8 cellular contexts compared by ENCODE assay signal in the genomic region with DNA sequence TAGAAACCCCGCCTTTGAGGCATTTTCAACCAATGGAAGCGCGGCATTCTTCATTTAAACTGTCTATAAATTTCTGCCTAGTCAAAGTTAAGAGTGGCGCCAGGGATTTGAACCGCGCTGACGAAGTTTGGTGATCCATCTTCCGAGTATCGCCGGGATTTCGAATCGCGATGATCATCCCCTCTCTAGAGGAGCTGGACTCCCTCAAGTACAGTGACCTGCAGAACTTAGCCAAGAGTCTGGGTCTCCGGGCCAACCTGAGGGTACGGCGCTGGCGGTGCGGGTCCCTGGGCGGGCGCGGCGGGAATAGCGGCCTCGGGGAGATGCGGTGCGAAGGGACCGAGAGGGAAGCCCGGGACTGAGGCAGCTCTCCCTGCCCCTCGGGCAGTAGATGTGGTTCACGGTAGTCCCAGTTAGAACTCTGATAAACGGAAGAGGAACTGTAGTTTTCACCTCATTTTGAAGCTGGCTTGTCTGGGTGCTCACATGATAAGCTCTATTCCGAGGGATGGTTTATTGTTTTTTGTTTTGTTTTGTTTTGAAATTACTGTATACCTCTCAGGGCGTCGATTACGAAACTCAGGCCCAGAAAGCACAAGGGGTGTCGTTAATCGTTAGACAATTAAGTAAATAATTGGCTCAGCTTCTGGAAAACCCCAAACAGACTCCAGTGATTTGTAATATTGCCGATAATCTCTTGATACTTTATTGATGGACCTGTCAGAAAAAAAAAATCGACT. TPM values are rescaled to one million over a fixed set of nuclear protein-coding genes. Genes with fewer than 3 reads are reported as not detected.
DNase-seq lines count a peak whose midpoint lies in the region; ATAC-seq, FAIRE-seq and TF ChIP-seq lines count a peak whose summit lies in the region.

A gene with protein sequence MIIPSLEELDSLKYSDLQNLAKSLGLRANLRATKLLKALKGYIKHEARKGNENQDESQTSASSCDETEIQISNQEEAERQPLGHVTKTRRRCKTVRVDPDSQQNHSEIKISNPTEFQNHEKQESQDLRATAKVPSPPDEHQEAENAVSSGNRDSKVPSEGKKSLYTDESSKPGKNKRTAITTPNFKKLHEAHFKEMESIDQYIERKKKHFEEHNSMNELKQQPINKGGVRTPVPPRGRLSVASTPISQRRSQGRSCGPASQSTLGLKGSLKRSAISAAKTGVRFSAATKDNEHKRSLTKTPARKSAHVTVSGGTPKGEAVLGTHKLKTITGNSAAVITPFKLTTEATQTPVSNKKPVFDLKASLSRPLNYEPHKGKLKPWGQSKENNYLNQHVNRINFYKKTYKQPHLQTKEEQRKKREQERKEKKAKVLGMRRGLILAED (plus strand): TSS at position 94 of the 740 bp plus-strand sequence. CDS start 77 bp downstream, at position 171.

- H3K4me1 ChIP-seq in A549 (peaks cover 19% of the 10 kb centered on the region), right lobe of liver (peaks cover 0 to 5% (median 0%) of the 10 kb centered on the region in 4 donors), thymus (ENCODE audit: control insufficient read depth, insufficient read depth, low read length) (no peaks in the 10 kb centered on the region)

- H3K9me3 ChIP-seq in A549 (no peaks in the 10 kb centered on the region), right lobe of liver (no peaks in the 10 kb centered on the region), thymus (ENCODE audit: control insufficient read depth) (no peaks in the 10 kb centered on the region)

- no peak for TF ChIP-seq EP300 in A549 (IDR thresholded peaks at IDR 0.05)

- TF ChIP-seq POLR2A in A549 (IDR thresholded peaks at IDR 0.05; ENCODE audit: low read length) (peak; percentile 55), GM12892 (IDR thresholded peaks at IDR 0.05; ENCODE audit: low read depth, low read length) (peak; percentile 88), right lobe of liver (IDR thresholded peaks at IDR 0.05) (peak; percentile 80)

- TF ChIP-seq RAD21 in A549 (conservative IDR thresholded peaks at IDR 0.05 in 1 of 2, IDR thresholded peaks at IDR 0.05 in 1 of 2) = no peak

- DNase-seq in A549 (ENCODE audit: low read depth in 1 of 2, low spot score in 1 of 2) (peak in 1 of 2 experiments; percentile 42), GM12892 (ENCODE audit: insufficient read length) (peak; percentile 20), NCI-H82 treated with DMSO at 0.1 percent for 48 hours (lab: John Stamatoyannopoulos, UW; ENCODE audit: unreplicated experiment) (peak; percentile 68), caudate nucleus (lab: John Stamatoyannopoulos, UW) (no peak), right lobe of liver (no peak), mesenteric fat pad (ENCODE audit: low spot score) (no peak)

- H3K27me3 ChIP-seq in right lobe of liver = no peaks in the 10 kb centered on the region
- no peaks in the 10 kb centered on the region for H3K27me3 ChIP-seq in thymus (ENCODE audit: control insufficient read depth, insufficient read depth)

- POLR2A ChIA-PET in A549 (lab: Yijun Ruan, JAX) = interaction anchor here (0.7 to 1.4 kb wide), 6 partner anchors 9 to 102 kb away, joined by 3 to 4 read pairs (median 3); no protein-coding TSS in a partner anchor

- H3K4me2 ChIP-seq in A549 = peak within 1 kb of the TSS; percentile 89

- CTCF ChIA-PET in A549 (lab: Yijun Ruan, JAX) = interaction anchor here (0.8 to 1.5 kb wide), 14 partner anchors 11 to 392 kb away, joined by 3 to 5 read pairs (median 4); a partner anchor contains a TSS

- FAIRE-seq in A549 (lab: Jason Lieb, UNC) (no peak), GM12892 (lab: Jason Lieb, UNC) (no peak)

- H3K4me3 ChIP-seq in A549 = peak within 1 kb of the TSS; percentile 90
- H3K4me3 ChIP-seq in right lobe of liver = peak within 1 kb of the TSS; percentile 88 to 99 (median 97)
- H3K4me3 ChIP-seq in thymus (ENCODE audit: low read length) = peak within 1 kb of the TSS; percentile 92

- peak; percentile 66 to 77 for ATAC-seq in A549
- peak; percentile 21 for ATAC-seq in HG02852 (IDR thresholded peaks at IDR 0.05; ENCODE audit: unreplicated experiment)
- ATAC-seq in right lobe of liver = peak; percentile 19 to 33 (median 26)

- TF ChIP-seq CTCF in A549 (IDR thresholded peaks at IDR 0.05) (no peak), right lobe of liver (IDR thresholded peaks at IDR 0.05) (no peak)

- H3K36me3 ChIP-seq in right lobe of liver (no peaks in the 10 kb centered on the region), thymus (ENCODE audit: control insufficient read depth, insufficient read depth) (no peaks in the 10 kb centered on the region)

- 1% methylated on average over 27 of the region's 39 CpGs for WGBS in A549 (ENCODE audit: missing lambda C conversion rate)
- under 1% methylated on average over 23 of the region's 39 CpGs for WGBS in right lobe of liver (ENCODE audit: insufficient coverage, low coverage, low lambda C conversion rate, missing lambda C conversion rate)
- WGBS in thymus = under 1% methylated on average over 39 of the region's 39 CpGs

- intact Hi-C loops in right lobe of liver (cut with DNase I) = no loop called here

- H3K27ac ChIP-seq in A549 (peak within 1 kb of the TSS; percentile 88 to 93), caudate nucleus (ENCODE audit: low read depth, low read length) (peak within 1 kb of the TSS; percentile 11), right lobe of liver (peak within 1 kb of the TSS; percentile 82 to 88 (median 83)), thymus (ENCODE audit: low read depth) (peak within 1 kb of the TSS; percentile 85)

TF ChIP-seq in A549, 52 proteins besides CTCF, POLR2A, EP300 and RAD21:
- TF ChIP-seq ZSCAN20 (CRISPR knock-in tag; IDR thresholded peaks at IDR 0.05) = no peak
- TF ChIP-seq MAFK (IDR thresholded peaks at IDR 0.05; ENCODE audit: partially characterized antibody) = peak; percentile 51
- TF ChIP-seq CEBPB (IDR thresholded peaks at IDR 0.05) = peak; percentile 54 to 89; a peak in 3 of 4 replicates

RNA-seq across cellular contexts. Expression of the gene that starts here (rescaled TPM):
- 79.7 and 103 TPM in 2 replicates for polyA plus RNA-seq in A549 (2011; rRNA removed)
- polyA plus RNA-seq in A549 (2012; cell fraction: cytosol; rRNA removed) = 75.1 and 84.3 TPM in 2 replicates
- 99.1 and 116 TPM in 2 replicates for polyA plus RNA-seq in A549 (2012; cell fraction: nucleus; rRNA removed)
- 105 to 118 TPM (median 110 TPM) in 3 replicates for polyA plus RNA-seq in A549 (2017; fragmentation: RNase III; extraction: RNeasy Plus Mini Kit Qiagen cat#74134 plus additional on column Dnase treatment)
- 83.5 and 103 TPM in 2 replicates for polyA minus RNA-seq in A549 (2011; rRNA and poly(A)+ RNA removed)
- polyA plus RNA-seq in GM12892 (2012; ENCODE audit: missing spikeins) = 134 TPM
- total RNA-seq in right lobe of liver = 1 to 10 TPM; 2.2 to 9.3 (median 5.0) TPM
- 14.0 TPM for polyA plus RNA-seq in thymus
- total RNA-seq in mesenteric fat pad = 1.6 TPM

Comparison
In these comparisons a context has a peak if more than half of its experiments do, and no peak if none do; other contexts are left out.
1. ATAC-seq: peak in every context shown above with its lines; median percentile 72 in A549; 26 in right lobe of liver; 21 in HG02852.
2. DNase-seq: peak in GM12892 (single experiment) and NCI-H82 treated with DMSO at 0.1 percent for 48 hours (single experiment); none in caudate nucleus (0 of 61), right lobe of liver (0 of 3) and mesenteric fat pad (single experiment).
3. H3K27ac ChIP-seq: peak in every context shown above with its lines; median percentile 90 in A549; 85 in thymus; 83 in right lobe of liver; 11 in caudate nucleus.
4. Peak in every context shown above with its lines, with median percentiles within 50 percentile points of each other: H3K4me3 ChIP-seq and POLR2A ChIP-seq.